ENCODE assay signal across 16 cellular contexts in the genomic region with DNA sequence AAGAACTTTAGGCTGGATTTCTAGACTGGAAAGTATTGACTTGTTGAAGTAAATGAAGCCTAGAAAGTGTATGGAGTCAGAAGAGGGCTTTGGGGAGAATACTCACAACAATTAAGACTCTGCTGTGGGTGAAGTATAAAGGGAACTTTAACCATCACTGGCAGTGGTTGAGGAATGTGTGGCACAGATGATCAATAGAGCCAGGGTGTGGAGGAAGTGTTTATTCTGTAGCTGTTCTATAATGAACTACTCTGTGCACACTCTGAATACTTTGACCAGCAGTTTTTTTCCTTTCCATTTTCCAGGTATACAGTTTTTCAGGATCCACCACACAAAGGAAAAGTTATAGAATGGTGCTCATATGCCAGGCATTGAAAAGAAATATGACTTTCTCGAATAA.
DNase-seq lines count a peak whose midpoint lies in the region; ATAC-seq and FAIRE-seq lines count a peak whose summit lies in the region.
"Had no signal": no experiment of that assay in that cellular context is flagged by ENCODE, and none has a peak within 500 bp of the region (broad histone marks: within the 10 kb centered on the region; RNA-seq: fewer than 3 reads in every experiment).

No MANE protein-coding gene starts in this region.

- H3K27me3 ChIP-seq in small intestine (ENCODE audit: control insufficient read depth in 2 of 2, insufficient read depth in 2 of 2, low read length in 2 of 2) (no peaks in the 10 kb centered on the region), trophoblast cell (ENCODE audit: insufficient read depth, low read length) (no peaks in the 10 kb centered on the region)
- H3K27me3 ChIP-seq: BLaER1 treated with 17β-estradiol and CSF1 and Interleukin-3, amounts not matched to agents 10 nM and 100 nM had no signal

- H3K4ac ChIP-seq in trophoblast cell (ENCODE audit: low read depth, low read length) = no peak overlapping the region

- H3K27ac ChIP-seq in small intestine (ENCODE audit: low read depth in 1 of 2, low read length in 1 of 2) (no peak overlapping the region), trophoblast cell (ENCODE audit: low read depth, low read length) (no peak overlapping the region)
- H3K27ac ChIP-seq: BLaER1 treated with 17β-estradiol and CSF1 and Interleukin-3, amounts not matched to agents 10 nM and 100 nM; C4-2B had no signal

- H3K14ac ChIP-seq in trophoblast cell (ENCODE audit: low read length) = no peak overlapping the region

- H2BK5ac ChIP-seq in trophoblast cell (ENCODE audit: low read depth, low read length, poor library complexity) = no peak overlapping the region

- H2BK120ac ChIP-seq in trophoblast cell (ENCODE audit: insufficient read depth, low read length, poor library complexity) = no peak overlapping the region

- H2AFZ ChIP-seq in trophoblast cell (ENCODE audit: insufficient read depth, low read length, poor library complexity) = no peak overlapping the region

- no peak overlapping the region for H3K18ac ChIP-seq in trophoblast cell (ENCODE audit: low read length)

- no peaks in the 10 kb centered on the region for H3K4me1 ChIP-seq in small intestine (ENCODE audit: control insufficient read depth in 2 of 2, insufficient read depth in 1 of 2, low read depth in 1 of 2, low read length in 1 of 2)
- H3K4me1 ChIP-seq in trophoblast cell (ENCODE audit: control insufficient read depth in 1 of 2, insufficient read depth in 2 of 2, low read length in 2 of 2) = no peaks in the 10 kb centered on the region
- H3K4me1 ChIP-seq: Caco-2 had no signal

- H2AK5ac ChIP-seq in trophoblast cell (ENCODE audit: low read length) = no peak overlapping the region

- H4K91ac ChIP-seq in trophoblast cell (ENCODE audit: low read depth, low read length) = no peak overlapping the region

- no peaks in the 10 kb centered on the region for H3K9me3 ChIP-seq in small intestine (ENCODE audit: control insufficient read depth, low read depth)
- H3K9me3 ChIP-seq in trophoblast cell (ENCODE audit: insufficient read depth, low read depth, low read length) = no peaks in the 10 kb centered on the region
- H3K9me3 ChIP-seq: BLaER1 treated with 17β-estradiol and CSF1 and Interleukin-3, amounts not matched to agents 10 nM and 100 nM; Caco-2 had no signal

- 90 to 97% (median 96%) methylated on average over 1 of the region's 1 CpG for WGBS in small intestine, 3 donors
- no CpG with 5 or more reads among the region's 1 CpG for WGBS in trophoblast cell (ENCODE audit: extremely low coverage, insufficient coverage, insufficient read length)

- H3K79me2 ChIP-seq in trophoblast cell (ENCODE audit: control insufficient read depth, insufficient read depth, low read length, poor library complexity) = no peaks in the 10 kb centered on the region

- H3K4me3 ChIP-seq in small intestine (ENCODE audit: low read depth in 1 of 2, low read length in 2 of 2) (no peak overlapping the region), trophoblast cell (ENCODE audit: low read depth, low read length) (no peak overlapping the region)
- H3K4me3 ChIP-seq: BLaER1 treated with 17β-estradiol and CSF1 and Interleukin-3, amounts not matched to agents 10 nM and 100 nM; GM12878 had no signal

- no peak overlapping the region for H4K8ac ChIP-seq in trophoblast cell (ENCODE audit: low read depth, low read length)

- no peak overlapping the region for H3K23ac ChIP-seq in trophoblast cell (ENCODE audit: low read length)

- intact Hi-C loops in left colon (cut with DNase I, micrococcal nuclease) = loop anchor here in 1 of 2 donors (5.0 kb wide), 2 partner anchors 65 to 495 kb away; no protein-coding TSS in a partner anchor

- H3K79me1 ChIP-seq in trophoblast cell (ENCODE audit: low read length) = no peaks in the 10 kb centered on the region

- ATAC-seq in left colon = peak; percentile 95
- ATAC-seq: CD8-positive, alpha-beta T cell had no signal

- H2BK12ac ChIP-seq in trophoblast cell (ENCODE audit: low read length) = no peak overlapping the region

- H3K36me3 ChIP-seq in small intestine (ENCODE audit: control insufficient read depth in 2 of 2, insufficient read depth in 2 of 2, low read length in 2 of 2) = no peaks in the 10 kb centered on the region
- H3K36me3 ChIP-seq in trophoblast cell (ENCODE audit: control insufficient read depth in 1 of 2, insufficient read depth in 2 of 2, low read length in 2 of 2) = no peaks in the 10 kb centered on the region

- no peak overlapping the region for H3K4me2 ChIP-seq in trophoblast cell (ENCODE audit: low read length)
- H3K4me2 ChIP-seq: BLaER1 treated with 17β-estradiol and CSF1 and Interleukin-3, amounts not matched to agents 10 nM and 100 nM had no signal

- H3K9ac ChIP-seq in trophoblast cell (ENCODE audit: low read length) = no peak overlapping the region
- H3K9ac ChIP-seq: BLaER1 treated with 17β-estradiol and CSF1 and Interleukin-3, amounts not matched to agents 10 nM and 100 nM had no signal

- no peak for DNase-seq in GM19239 (ENCODE audit: insufficient read length, low spot score)
- DNase-seq in left colon = no peak
- DNase-seq in small intestine = peak; percentile 66
- no peak for DNase-seq in frontal cortex (ENCODE audit: low spot score in 2 of 2)
- DNase-seq in inferior parietal cortex (ENCODE audit: extremely low spot score) = no peak
- no peak for DNase-seq in trophoblast cell
- DNase-seq: 8988T; Calu3; CD4-positive, alpha-beta T cell; CD8-positive, alpha-beta T cell; DMS79; DND-41 had no signal

- FAIRE-seq in GM19239 (lab: Jason Lieb, UNC) (peak; percentile 4), small intestine (lab: Jason Lieb, UNC) (no peak), frontal cortex (lab: Jason Lieb, UNC) (no peak)

- no peak overlapping the region for H4K12ac ChIP-seq in trophoblast cell (ENCODE audit: low read depth, low read length)
